Comparison of ENCODE assay signal across 9 cellular contexts in the genomic region with DNA sequence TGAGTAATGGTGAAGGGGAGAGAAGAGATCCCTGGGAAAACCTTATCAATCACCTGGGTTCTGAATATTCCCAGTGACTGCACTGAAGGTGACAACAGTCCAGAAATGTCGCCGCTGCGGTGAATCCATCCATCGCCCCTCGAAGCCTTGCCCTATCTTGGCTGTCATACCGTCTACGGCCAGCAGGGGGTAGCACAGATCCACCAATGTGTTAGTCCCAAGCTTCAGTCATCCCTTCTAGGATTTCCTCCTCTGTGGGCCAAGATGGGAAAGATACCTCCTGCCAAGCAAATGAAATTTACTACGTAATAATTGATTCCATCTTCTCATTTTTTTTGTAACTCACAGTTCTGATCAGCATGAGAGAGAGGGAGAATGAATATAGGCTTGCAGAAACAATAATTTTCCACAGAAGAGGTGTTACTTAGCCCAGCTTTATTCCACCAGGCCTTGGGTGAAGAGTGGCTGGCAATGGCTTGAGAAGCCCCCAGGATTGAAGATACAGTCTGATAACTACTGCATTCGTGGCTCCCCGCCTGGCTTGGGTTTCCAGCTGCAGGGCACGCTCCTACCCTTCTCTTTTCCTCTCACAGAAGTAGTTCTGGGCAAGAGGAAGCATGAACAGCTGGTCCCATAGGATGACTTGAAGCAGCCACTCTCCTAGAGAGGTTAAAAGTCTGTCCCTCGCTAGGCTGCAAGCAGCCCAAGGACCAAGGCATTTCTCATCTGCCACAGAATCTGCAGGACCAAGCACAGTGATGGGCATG. TPM values are rescaled to one million over a fixed set of nuclear protein-coding genes. Genes with fewer than 3 reads are reported as not detected.
DNase-seq lines count a peak whose midpoint lies in the region; ATAC-seq, FAIRE-seq and TF ChIP-seq lines count a peak whose summit lies in the region.
"Had no signal": no experiment of that assay in that cellular context is flagged by ENCODE, and none has a peak within 500 bp of the region (broad histone marks: within the 10 kb centered on the region; RNA-seq: fewer than 3 reads in every experiment).

No MANE protein-coding gene starts in this region.

- peak; percentile 98 for FAIRE-seq in K562 (lab: Jason Lieb, UNC)

- peak; percentile 49 for DNase-seq in NK-92 treated with Interleukin-12 subunit alpha and Interleukin-12 subunit beta, amount 100 ng/mL, for 24 hours (lab: John Stamatoyannopoulos, UW)
- DNase-seq in NK-92 (lab: John Stamatoyannopoulos, UW; ENCODE audit: unreplicated experiment) (no peak), NCI-H2107 treated with DMSO at 0.1 percent for 48 hours (lab: John Stamatoyannopoulos, UW; ENCODE audit: unreplicated experiment) (peak; percentile 77), UCSD-AML1 (lab: John Stamatoyannopoulos, UW; ENCODE audit: unreplicated experiment) (peak; percentile 77), K562 (ENCODE audit: extremely low read depth in 1 of 4, low spot score in 3 of 4) (peak; percentile 74 to 85 (median 77)), hypothalamus (lab: John Stamatoyannopoulos, UW) (peak in 48 of 51 donors; percentile 20 to 96 (median 72)), spleen (peak; percentile 94), GF-D8 (lab: John Stamatoyannopoulos, UW) (no peak)

- TF ChIP-seq EP300 in K562 (IDR thresholded peaks at IDR 0.05; ENCODE audit: low read length), result no peak

- no peaks in the 10 kb centered on the region for H4K20me1 ChIP-seq in K562 (replicated peaks; ENCODE audit: control insufficient read depth, insufficient read depth, low read length)

- H3K27ac ChIP-seq in K562 (ENCODE audit: extremely low read depth, low read depth, low read length) (no peak overlapping the region), spleen (peak overlapping the region in 2 of 8 donors; percentile 58 to 99)

- H3K4me3 ChIP-seq in K562 (no peak overlapping the region), spleen (no peak overlapping the region)

- in situ Hi-C loops in K562 (cut with MboI), result loop anchor here (5.0 kb wide), 1 partner anchor 168 kb away; no protein-coding TSS in a partner anchor

- H3K9me3 ChIP-seq in K562 (replicated peaks; ENCODE audit: control insufficient read depth, insufficient read depth, low read depth, low read length) (no peaks in the 10 kb centered on the region), spleen (no peaks in the 10 kb centered on the region)

- TF ChIP-seq CTCF in K562 (IDR thresholded peaks at IDR 0.05 in 2 of 3, conservative IDR thresholded peaks at IDR 0.05 in 1 of 3; ENCODE audit: insufficient read depth in 2 of 3, low read depth in 1 of 3, low read length in 3 of 3), result peak; percentile 92 to 96 (median 96)
- TF ChIP-seq CTCF in spleen (IDR thresholded peaks at IDR 0.05 in 8 of 11, conservative IDR thresholded peaks at IDR 0.05 in 3 of 11), result peak; percentile 92 to 99 (median 98)

- peaks cover 16 to 33% of the 10 kb centered on the region in 2 experiments; a peak in 4 of 5 replicates for H3K4me1 ChIP-seq in K562 (replicated peaks in 1 of 2; ENCODE audit: control insufficient read depth in 2 of 2, insufficient read depth in 2 of 2, low read length in 2 of 2)
- H3K4me1 ChIP-seq in spleen, result peaks cover 12 to 48% (median 41%) of the 10 kb centered on the region in 6 donors

- H2AFZ ChIP-seq in K562 (ENCODE audit: low read depth, low read length), result no peak overlapping the region

- no TSS peak for BruUV-seq in K562 (replicated peaks; lab: Mats Ljungman, UMichigan)

- TF ChIP-seq POLR2A in K562 (conservative IDR thresholded peaks at IDR 0.05), result no peak
- TF ChIP-seq POLR2A in spleen (IDR thresholded peaks at IDR 0.05), result no peak

- no peaks in the 10 kb centered on the region; the same call in 2 of the 3 replicates for H3K36me3 ChIP-seq in K562 (ENCODE audit: control insufficient read depth, insufficient read depth, low read length)
- H3K36me3 ChIP-seq in spleen, result peaks cover 0 to 24% (median 0%) of the 10 kb centered on the region in 6 donors

- H3K27me3 ChIP-seq in K562 (ENCODE audit: control insufficient read depth in 2 of 2, insufficient read depth in 2 of 2, low read length in 2 of 2), result no peaks in the 10 kb centered on the region
- peaks cover 0 to 17% (median 0%) of the 10 kb centered on the region in 7 donors for H3K27me3 ChIP-seq in spleen (replicated peaks in 1 of 7)

- POLR2A ChIA-PET in K562 (lab: Yijun Ruan, JAX), result interaction anchor here (0.7 to 1.9 kb wide), 9 partner anchors 9 to 84 kb away, joined by 3 to 27 read pairs (median 4); a partner anchor contains a TSS

- no peaks in the 10 kb centered on the region for H3K9me1 ChIP-seq in K562 (ENCODE audit: control insufficient read depth, insufficient read depth, low read length)

- 12% methylated on average over 12 of the region's 12 CpGs for WGBS in K562 (ENCODE audit: insufficient coverage, low coverage, missing lambda C conversion rate)
- WGBS in spleen, 5 donors, result 11 to 23% (median 14%) methylated on average over 12 of the region's 12 CpGs

- peak; percentile 92 to 98 for TF ChIP-seq RAD21 in K562 (CRISPR knock-in tag; conservative IDR thresholded peaks at IDR 0.05 in 1 of 2, IDR thresholded peaks at IDR 0.05 in 1 of 2)

- ATAC-seq in K562, result peak; percentile 76

- H3K4me2 ChIP-seq in K562 (ENCODE audit: insufficient read depth, low read length), result no peak overlapping the region

- intact Hi-C loops in K562 (cut with micrococcal nuclease) (loop anchor here (1.0 to 2.0 kb wide), 4 partner anchors 16 to 206 kb away; no protein-coding TSS in a partner anchor), spleen (cut with DNase I; ENCODE audit: low total_unique reads) (loop anchor here (5.0 kb wide), 2 partner anchors 58 to 168 kb away; no protein-coding TSS in a partner anchor)

- H3K79me2 ChIP-seq in K562 (ENCODE audit: control insufficient read depth, insufficient read depth, low read length), result peaks cover 19% of the 10 kb centered on the region

- no peak overlapping the region for H3K9ac ChIP-seq in K562 (ENCODE audit: insufficient read depth in 1 of 2, low read depth in 2 of 2, low read length in 2 of 2)

- CTCF ChIA-PET in K562 (lab: Yijun Ruan, JAX; ENCODE audit: low intra/inter-chr PET ratio), result interaction anchor here (0.9 to 2.8 kb wide), 9 partner anchors 12 to 207 kb away, joined by 3 to 44 read pairs (median 5); no protein-coding TSS in a partner anchor

RNA-seq across cellular contexts. Expression of a gene that starts 2.6 kb away (rescaled TPM):
- total RNA-seq in K562 (2011; cell fraction: chromatin; rRNA removed; ENCODE audit: low replicate concordance), result 52.9 and 134 TPM in 2 replicates
- 50.8 and 62.5 TPM in 2 replicates for total RNA-seq in K562 (2011; cell fraction: nucleolus; rRNA removed)
- total RNA-seq in K562 (2011; cell fraction: nucleoplasm; rRNA removed), result 48.8 and 58.4 TPM in 2 replicates
- 6.9 and 10.1 TPM in 2 replicates for total RNA-seq in K562 (2014; rRNA removed)
- 5.7 and 5.8 TPM in 2 replicates for total RNA-seq in K562 (2014; rRNA removed; fragmentation: Illumina TruSeq; extraction: Trizol)
- total RNA-seq in K562 (2015; rRNA removed; fragmentation: Illumina TruSeq; extraction: Trizol), result 8.3 and 10.7 TPM in 2 replicates
- 32.1 and 36.6 TPM in 2 replicates for total RNA-seq in K562 (2021)
- polyA plus RNA-seq in K562 (2011; rRNA removed), result 7.7 TPM in 2 replicates
- polyA plus RNA-seq in K562 (2011; cell fraction: cytosol; rRNA removed), result 6.3 and 8.7 TPM in 2 replicates
- 57.8 and 61.3 TPM in 2 replicates for polyA plus RNA-seq in K562 (2011; cell fraction: nucleus; rRNA removed)
- 40.6 and 95.2 TPM in 2 replicates for polyA plus RNA-seq in K562 (2012)
- 24.1 and 31.8 TPM in 2 replicates for polyA plus RNA-seq in K562 (2014; fragmentation: Illumina TruSeq; extraction: Trizol)
- 1 to 10 TPM in 1 of 2 experiments, under 1 TPM in 1; 0.70 to 1.3 TPM for polyA plus RNA-seq in K562 (2014; fragmentation: Nextera tagmentation; extraction: Ambion mirVana)
- polyA plus RNA-seq in K562 (2014; rRNA removed), result 16.6 and 16.9 TPM in 2 replicates
- 3.6 and 10.5 TPM in 2 replicates for polyA minus RNA-seq in K562 (2011; rRNA and poly(A)+ RNA removed)
- 19.9 and 27.9 TPM in 2 replicates for polyA minus RNA-seq in K562 (2011; cell fraction: cytosol; rRNA and poly(A)+ RNA removed)
- polyA minus RNA-seq in K562 (2011; cell fraction: nucleus; rRNA and poly(A)+ RNA removed), result 14.5 and 19.8 TPM in 2 replicates
- 100 to 1,000 TPM; 113 to 281 (median 190) TPM for total RNA-seq in spleen
- 10 to 100 TPM; 40.8 to 71.8 (median 62.8) TPM for polyA plus RNA-seq in spleen

RNA-seq across cellular contexts. Expression of a gene that starts 42.8 kb away (rescaled TPM):
- 0.30 and 0.49 TPM in 2 replicates for total RNA-seq in K562 (2011; cell fraction: chromatin; rRNA removed; ENCODE audit: low replicate concordance)
- total RNA-seq in K562 (2011; cell fraction: nucleolus; rRNA removed), result 0.17 and 0.26 TPM in 2 replicates
- total RNA-seq in K562 (2011; cell fraction: nucleoplasm; rRNA removed), result 0.29 TPM in 1 of 2 replicates, not detected in the other
- total RNA-seq in K562 (2014; rRNA removed) (not detected in 2 replicates), K562 (2014; rRNA removed; fragmentation: Illumina TruSeq; extraction: Trizol) (not detected in 2 replicates), K562 (2015; rRNA removed; fragmentation: Illumina TruSeq; extraction: Trizol) (not detected in 2 replicates), K562 (2021) (not detected in 2 replicates), spleen (under 1 TPM in 1 of 7 donors, not detected in 6; 0.17 TPM)
- polyA plus RNA-seq in K562 (2011; rRNA removed) (not detected in 2 replicates), K562 (2014; fragmentation: Illumina TruSeq; extraction: Trizol) (not detected in 2 replicates), K562 (2014; fragmentation: Nextera tagmentation; extraction: Ambion mirVana) (under 1 TPM; 0.03 to 0.06 TPM), K562 (2014; rRNA removed) (not detected in 2 replicates), spleen (under 1 TPM in 2 of 3 donors, not detected in 1; 0.08 to 0.09 TPM)
- not detected in 2 replicates for polyA plus RNA-seq in K562 (2011; cell fraction: cytosol; rRNA removed)
- polyA plus RNA-seq in K562 (2011; cell fraction: nucleus; rRNA removed), result not detected in 2 replicates
- polyA plus RNA-seq in K562 (2012), result 0.18 and 0.30 TPM in 2 replicates
- polyA minus RNA-seq in K562 (2011; rRNA and poly(A)+ RNA removed), result not detected in 2 replicates
- polyA minus RNA-seq in K562 (2011; cell fraction: cytosol; rRNA and poly(A)+ RNA removed), result not detected in 2 replicates
- polyA minus RNA-seq in K562 (2011; cell fraction: nucleus; rRNA and poly(A)+ RNA removed), result not detected in 2 replicates
- total RNA-seq: subcutaneous adipose tissue had no signal

RNA-seq across cellular contexts. Expression of a gene that starts 57.4 kb away (rescaled TPM):
- 1.4 TPM in 1 of 2 replicates, not detected in the other for total RNA-seq in K562 (2011; cell fraction: chromatin; rRNA removed; ENCODE audit: low replicate concordance)
- 0.83 and 1.2 TPM in 2 replicates for total RNA-seq in K562 (2011; cell fraction: nucleolus; rRNA removed)
- 0.69 and 1.2 TPM in 2 replicates for total RNA-seq in K562 (2011; cell fraction: nucleoplasm; rRNA removed)
- total RNA-seq in K562 (2014; rRNA removed) (2.7 and 3.4 TPM in 2 replicates), K562 (2014; rRNA removed; fragmentation: Illumina TruSeq; extraction: Trizol) (0.29 and 0.69 TPM in 2 replicates), K562 (2015; rRNA removed; fragmentation: Illumina TruSeq; extraction: Trizol) (1.4 and 1.8 TPM in 2 replicates), K562 (2021) (2.0 and 2.1 TPM in 2 replicates), spleen (1 to 10 TPM; 4.0 to 9.4 (median 6.1) TPM)
- polyA plus RNA-seq in K562 (2011; rRNA removed) (1.1 and 1.6 TPM in 2 replicates), K562 (2014; fragmentation: Illumina TruSeq; extraction: Trizol) (1.1 and 1.9 TPM in 2 replicates), K562 (2014; fragmentation: Nextera tagmentation; extraction: Ambion mirVana) (not detected), K562 (2014; rRNA removed) (0.86 and 1.8 TPM in 2 replicates), spleen (10 to 100 TPM in 1 of 3 donors, 1 to 10 TPM in 2; 8.7 to 10.4 (median 9.9) TPM)
- 1.7 and 2.5 TPM in 2 replicates for polyA plus RNA-seq in K562 (2011; cell fraction: cytosol; rRNA removed)
- polyA plus RNA-seq in K562 (2011; cell fraction: nucleus; rRNA removed), result 0.98 and 1.1 TPM in 2 replicates
- 2.3 and 2.8 TPM in 2 replicates for polyA plus RNA-seq in K562 (2012)
- 0.46 and 0.72 TPM in 2 replicates for polyA minus RNA-seq in K562 (2011; rRNA and poly(A)+ RNA removed)
- not detected in 2 replicates for polyA minus RNA-seq in K562 (2011; cell fraction: cytosol; rRNA and poly(A)+ RNA removed)
- polyA minus RNA-seq in K562 (2011; cell fraction: nucleus; rRNA and poly(A)+ RNA removed), result 0.54 and 1.3 TPM in 2 replicates

Comparison
In these comparisons a context has a peak if more than half of its experiments do, and no peak if none do; other contexts are left out.
1. DNase-seq: peak in NK-92 treated with Interleukin-12 subunit alpha and Interleukin-12 subunit beta, amount 100 ng/mL, for 24 hours (single experiment), NCI-H2107 treated with DMSO at 0.1 percent for 48 hours (single experiment), UCSD-AML1 (single experiment), K562 (4 of 4), hypothalamus (48 of 51) and spleen (single experiment); none in NK-92 (single experiment) and GF-D8 (single experiment).